ENCODE assay signal across 17 cellular contexts in the genomic region with DNA sequence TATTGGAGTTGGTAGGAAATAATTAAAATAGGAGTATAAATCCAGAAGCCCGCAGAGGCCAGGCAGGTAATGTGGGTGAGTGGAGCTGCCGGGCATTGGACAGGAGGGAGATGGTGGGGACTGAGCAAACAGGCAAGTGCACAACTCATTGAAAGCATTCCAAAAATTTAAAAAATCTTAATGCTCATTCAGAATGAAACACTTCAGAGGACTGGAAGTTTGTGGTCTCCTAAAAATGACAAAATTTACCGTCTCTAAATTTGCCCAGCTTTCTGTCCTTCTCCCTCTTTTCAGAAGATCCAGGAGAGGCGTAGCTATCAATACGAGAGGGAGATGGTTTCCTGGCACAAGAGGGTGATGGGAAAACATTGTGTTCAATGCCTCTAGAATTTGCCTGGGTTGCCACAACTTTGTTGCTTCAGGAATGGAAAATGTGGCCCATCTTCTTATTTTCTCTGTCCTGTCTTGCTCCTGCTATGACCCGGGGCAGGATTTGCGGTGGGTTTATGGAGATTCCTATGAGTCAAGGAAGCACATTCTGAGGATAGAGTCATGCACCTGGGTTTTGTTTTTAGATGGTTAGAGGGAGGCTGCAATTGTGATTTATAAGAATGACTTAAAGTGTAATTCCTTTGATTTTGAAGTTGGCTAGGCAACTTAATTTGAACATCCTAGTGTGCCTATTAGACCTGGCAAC.
DNase-seq lines count a peak whose midpoint lies in the region; ATAC-seq lines count a peak whose summit lies in the region.
"Had no signal": no experiment of that assay in that cellular context is flagged by ENCODE, and none has a peak within 500 bp of the region (broad histone marks: within the 10 kb centered on the region; RNA-seq: fewer than 3 reads in every experiment).

No MANE protein-coding gene starts in this region.

- intact Hi-C loops in activated CD4-positive, alpha-beta T cell treated with anti-CD3 and anti-CD28 coated beads, Interleukin-2, amount 10 ng/mL, durations not matched to agents 24 days and 14 days (cut with micrococcal nuclease): loop anchor here (1.0 to 2.0 kb wide), 3 partner anchors 13 to 46 kb away; no protein-coding TSS in a partner anchor

- no peak for DNase-seq in activated CD4-positive, alpha-beta T cell treated with anti-CD3 and anti-CD28 coated beads, Interleukin-2, amount 10 ng/mL, durations not matched to agents 24 days and 14 days
- no peak for DNase-seq in activated CD4-positive, alpha-beta T cell treated with anti-CD3 and anti-CD28 coated beads for 1 hour
- peak; percentile 83 for DNase-seq in ELR (ENCODE audit: low read depth)
- DNase-seq in astrocyte of the hippocampus (ENCODE audit: low read depth, low spot score): peak; percentile 28
- peak; percentile 83 to 85 for DNase-seq in trophoblast cell
- no peak for DNase-seq in activated CD4-positive, CD25-positive, alpha-beta regulatory T cell (lab: John Stamatoyannopoulos, UW)
- DNase-seq: activated B cell treated with CpG ODN at 0.5 μM for 24 hours, left ventricle myocardium superior, NCI-H1092 treated with DMSO at 0.1 percent for 48 hours, NCI-H2171 treated with DMSO at 0.1 percent for 48 hours, NCI-H82, pancreas, sigmoid colon had no signal

- peaks cover 6% of the 10 kb centered on the region in 2 experiments for H3K4me1 ChIP-seq in trophoblast cell (ENCODE audit: control insufficient read depth in 1 of 2, insufficient read depth in 2 of 2, low read length in 2 of 2)

- no peak overlapping the region for H4K91ac ChIP-seq in trophoblast cell (ENCODE audit: low read depth, low read length)

- no peak overlapping the region for H3K4me3 ChIP-seq in trophoblast cell (ENCODE audit: low read depth, low read length)
- H3K4me3 ChIP-seq: A549, pancreas, sigmoid colon had no signal

- peak overlapping the region; percentile 70 for H3K27ac Mint-ChIP-seq in activated CD4-positive, alpha-beta T cell treated with anti-CD3 and anti-CD28 coated beads, Interleukin-2, amount 10 ng/mL, durations not matched to agents 24 days and 14 days
- H3K27ac Mint-ChIP-seq: activated B cell treated with CpG ODN at 0.5 μM for 24 hours had no signal

- H3K4me3 Mint-ChIP-seq in activated CD4-positive, alpha-beta T cell treated with anti-CD3 and anti-CD28 coated beads, Interleukin-2, amount 10 ng/mL, durations not matched to agents 24 days and 14 days: no peak overlapping the region
- H3K4me3 Mint-ChIP-seq: activated B cell treated with CpG ODN at 0.5 μM for 24 hours, CD14-positive monocyte had no signal

- no peak overlapping the region for H3K18ac ChIP-seq in trophoblast cell (ENCODE audit: low read length)

- no peak overlapping the region for H3K9ac ChIP-seq in trophoblast cell (ENCODE audit: low read length)

- H4K12ac ChIP-seq in trophoblast cell (ENCODE audit: low read depth, low read length): no peak overlapping the region

- peaks cover 45% of the 10 kb centered on the region for H3K4me1 Mint-ChIP-seq in activated CD4-positive, alpha-beta T cell treated with anti-CD3 and anti-CD28 coated beads, Interleukin-2, amount 10 ng/mL, durations not matched to agents 24 days and 14 days
- H3K4me1 Mint-ChIP-seq: activated B cell treated with CpG ODN at 0.5 μM for 24 hours, CD14-positive monocyte had no signal

- H3K23ac ChIP-seq in trophoblast cell (ENCODE audit: low read length): no peak overlapping the region

- H2AK5ac ChIP-seq in trophoblast cell (ENCODE audit: low read length): no peak overlapping the region

- peak overlapping the region; percentile 70 for H3K27ac ChIP-seq in trophoblast cell (ENCODE audit: low read depth, low read length)
- H3K27ac ChIP-seq: pancreas, sigmoid colon had no signal

- H3K9me3 Mint-ChIP-seq in activated CD4-positive, alpha-beta T cell treated with anti-CD3 and anti-CD28 coated beads, Interleukin-2, amount 10 ng/mL, durations not matched to agents 24 days and 14 days: peaks cover 14% of the 10 kb centered on the region

- peaks cover 1% of the 10 kb centered on the region for H3K9me3 ChIP-seq in trophoblast cell (ENCODE audit: insufficient read depth, low read depth, low read length)
- H3K9me3 ChIP-seq: pancreas had no signal

- peaks cover 17% of the 10 kb centered on the region for H3K36me3 Mint-ChIP-seq in activated CD4-positive, alpha-beta T cell treated with anti-CD3 and anti-CD28 coated beads, Interleukin-2, amount 10 ng/mL, durations not matched to agents 24 days and 14 days (ENCODE audit: low read depth)

- H3K4me2 ChIP-seq in trophoblast cell (ENCODE audit: low read length): peak overlapping the region; percentile 35
- H3K4me2 ChIP-seq: A549 had no signal

- no peak overlapping the region for H3K4ac ChIP-seq in trophoblast cell (ENCODE audit: low read depth, low read length)

- H4K8ac ChIP-seq in trophoblast cell (ENCODE audit: low read depth, low read length): no peak overlapping the region

- H3K27me3 Mint-ChIP-seq in activated CD4-positive, alpha-beta T cell treated with anti-CD3 and anti-CD28 coated beads, Interleukin-2, amount 10 ng/mL, durations not matched to agents 24 days and 14 days: no peaks in the 10 kb centered on the region
- H3K27me3 Mint-ChIP-seq: activated B cell treated with CpG ODN at 0.5 μM for 24 hours had no signal

- H3K27me3 ChIP-seq in trophoblast cell (ENCODE audit: insufficient read depth, low read length): no peaks in the 10 kb centered on the region
- H3K27me3 ChIP-seq: pancreas, sigmoid colon had no signal

- no CpG with 5 or more reads among the region's 7 CpGs for WGBS in trophoblast cell (ENCODE audit: extremely low coverage, insufficient coverage, insufficient read length)

- H2BK12ac ChIP-seq in trophoblast cell (ENCODE audit: low read length): no peak overlapping the region

- no peak overlapping the region for H2BK120ac ChIP-seq in trophoblast cell (ENCODE audit: insufficient read depth, low read length, poor library complexity)

- no peak for ATAC-seq in GM18861 (IDR thresholded peaks at IDR 0.05; ENCODE audit: unreplicated experiment)
- ATAC-seq in HG02840 (IDR thresholded peaks at IDR 0.05; ENCODE audit: low FRiP score, unreplicated experiment): no peak
- ATAC-seq: left ventricle myocardium superior, pancreas had no signal

- H2AFZ ChIP-seq in trophoblast cell (ENCODE audit: insufficient read depth, low read length, poor library complexity): no peak overlapping the region

- peaks cover 1% of the 10 kb centered on the region for H3K79me2 ChIP-seq in trophoblast cell (ENCODE audit: control insufficient read depth, insufficient read depth, low read length, poor library complexity)

- no peaks in the 10 kb centered on the region for H3K36me3 ChIP-seq in trophoblast cell (ENCODE audit: control insufficient read depth in 1 of 2, insufficient read depth in 2 of 2, low read length in 2 of 2)
- H3K36me3 ChIP-seq: pancreas, sigmoid colon had no signal

- no peak overlapping the region for H2BK5ac ChIP-seq in trophoblast cell (ENCODE audit: low read depth, low read length, poor library complexity)

- H3K79me1 ChIP-seq in trophoblast cell (ENCODE audit: low read length): peaks cover 4% of the 10 kb centered on the region

- H3K14ac ChIP-seq in trophoblast cell (ENCODE audit: low read length): no peak overlapping the region

Comparison
In these comparisons a context has a peak if more than half of its experiments do, and no peak if none do; other contexts are left out.
1. DNase-seq: peak in ELR (single experiment), astrocyte of the hippocampus (single experiment) and trophoblast cell (2 of 2); none in activated CD4-positive, alpha-beta T cell treated with anti-CD3 and anti-CD28 coated beads, Interleukin-2, amount 10 ng/mL, durations not matched to agents 24 days and 14 days (single experiment), activated CD4-positive, alpha-beta T cell treated with anti-CD3 and anti-CD28 coated beads for 1 hour (single experiment) and activated CD4-positive, CD25-positive, alpha-beta regulatory T cell (0 of 4).